In the genomic region with DNA sequence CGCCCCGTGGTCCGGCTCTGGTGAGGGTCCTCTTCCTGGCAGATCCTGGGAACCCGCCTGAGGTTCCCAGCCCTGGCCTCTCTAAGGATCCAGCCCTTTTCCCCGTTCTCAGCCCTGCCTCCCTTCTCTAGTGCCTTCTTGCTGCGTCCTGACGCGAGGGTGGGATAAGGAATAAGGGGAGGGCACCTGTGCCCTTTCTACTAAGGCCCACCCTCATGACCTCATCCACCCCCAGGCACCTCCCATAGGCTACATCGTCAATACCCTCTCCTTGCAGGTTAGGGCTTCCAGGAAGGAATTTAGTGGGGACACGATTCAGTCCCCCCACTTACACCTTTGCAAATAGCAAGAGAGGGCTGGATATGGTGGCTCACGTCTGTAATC, we compare ENCODE assay signal across 16 cellular contexts. TPM values are rescaled to one million over a fixed set of nuclear protein-coding genes. Genes with fewer than 3 reads are reported as not detected.
DNase-seq lines count a peak whose midpoint lies in the region; ATAC-seq, FAIRE-seq and TF ChIP-seq lines count a peak whose summit lies in the region.
"Had no signal": no experiment of that assay in that cellular context is flagged by ENCODE, and none has a peak within 500 bp of the region (broad histone marks: within the 10 kb centered on the region; RNA-seq: fewer than 3 reads in every experiment).

No MANE protein-coding gene starts in this region.

- peak overlapping the region; percentile 69 for H3K4me3 Mint-ChIP-seq in activated naive CD4-positive, alpha-beta T cell treated with anti-CD3 and anti-CD28 coated beads for 36 hours
- peak overlapping the region; percentile 21 to 88 (median 76) for H3K4me3 Mint-ChIP-seq in IgD-negative memory B cell
- H3K4me3 Mint-ChIP-seq in stimulated activated effector memory CD8-positive, alpha-beta T cell treated with anti-CD3 and anti-CD28 coated beads, Interleukin-12 subunit alpha, Interleukin-12 subunit beta, amount 100 ng/mL, for 72 hours: peak overlapping the region; percentile 72
- H3K4me3 Mint-ChIP-seq in osteocyte (ENCODE audit: unreplicated experiment): no peak overlapping the region

- H3K36me3 Mint-ChIP-seq in activated naive CD4-positive, alpha-beta T cell treated with anti-CD3 and anti-CD28 coated beads for 36 hours (ENCODE audit: low read depth): no peaks in the 10 kb centered on the region
- H3K36me3 Mint-ChIP-seq in IgD-negative memory B cell (no peaks in the 10 kb centered on the region), osteocyte (ENCODE audit: unreplicated experiment) (no peaks in the 10 kb centered on the region)
- H3K36me3 Mint-ChIP-seq in stimulated activated effector memory CD8-positive, alpha-beta T cell treated with anti-CD3 and anti-CD28 coated beads, Interleukin-12 subunit alpha, Interleukin-12 subunit beta, amount 100 ng/mL, for 72 hours: no peaks in the 10 kb centered on the region

- H3K9ac ChIP-seq in GM12878 (ENCODE audit: control insufficient read depth, insufficient read depth, low read length): no peak overlapping the region

- no peaks in the 10 kb centered on the region for H3K36me3 ChIP-seq in GM12878 (ENCODE audit: control insufficient read depth in 2 of 2, insufficient read depth in 2 of 2, low read length in 1 of 2)
- H3K36me3 ChIP-seq: MG63, upper lobe of left lung, WERI-Rb-1 had no signal

- H3K27me3 ChIP-seq in GM12878 (replicated peaks in 1 of 2; ENCODE audit: control insufficient read depth in 2 of 2, insufficient read depth in 2 of 2, low read length in 1 of 2): no peaks in the 10 kb centered on the region; a peak in 1 of 4 replicates
- H3K27me3 ChIP-seq: MG63, upper lobe of left lung had no signal

- in situ Hi-C loops in GM12878 (cut with MboI): no loop called here

- intact Hi-C loops in activated naive CD4-positive, alpha-beta T cell treated with anti-CD3 and anti-CD28 coated beads for 36 hours (cut with micrococcal nuclease): loop anchor here (1.0 to 5.0 kb wide), 5 partner anchors 27 to 218 kb away; a partner anchor contains a TSS
- intact Hi-C loops in GM12878 (cut with micrococcal nuclease; ENCODE audit: unreplicated experiment): no loop called here

- CTCF ChIA-PET in activated naive CD4-positive, alpha-beta T cell treated with anti-CD3 and anti-CD28 coated beads for 36 hours (lab: Charles Lee): interaction anchor here (1.6 kb wide), 1 partner anchor 25 kb away, joined by 9 read pairs; no protein-coding TSS in a partner anchor
- CTCF ChIA-PET in GM12878 (lab: Yijun Ruan, JAX): interaction anchor here (1.1 to 3.5 kb wide), 4 partner anchors 15 to 29 kb away, joined by 3 to 16 read pairs (median 10); no protein-coding TSS in a partner anchor

- peak overlapping the region; percentile 62 for H3K27ac Mint-ChIP-seq in activated naive CD4-positive, alpha-beta T cell treated with anti-CD3 and anti-CD28 coated beads for 36 hours
- H3K27ac Mint-ChIP-seq in IgD-negative memory B cell (peak overlapping the region; percentile 82 to 91 (median 91)), osteocyte (ENCODE audit: unreplicated experiment) (no peak overlapping the region)
- H3K27ac Mint-ChIP-seq in stimulated activated effector memory CD8-positive, alpha-beta T cell treated with anti-CD3 and anti-CD28 coated beads, Interleukin-12 subunit alpha, Interleukin-12 subunit beta, amount 100 ng/mL, for 72 hours: peak overlapping the region; percentile 89

- RAD21 ChIA-PET in GM12878 (lab: Charles Lee; ENCODE audit: unreplicated experiment): interaction anchor here (1.1 to 1.5 kb wide), 2 partner anchors 25 to 65 kb away, joined by 4 to 6 read pairs; no protein-coding TSS in a partner anchor

- H3K9me3 Mint-ChIP-seq in activated naive CD4-positive, alpha-beta T cell treated with anti-CD3 and anti-CD28 coated beads for 36 hours: no peaks in the 10 kb centered on the region
- H3K9me3 Mint-ChIP-seq in IgD-negative memory B cell: no peaks in the 10 kb centered on the region
- no peaks in the 10 kb centered on the region for H3K9me3 Mint-ChIP-seq in stimulated activated effector memory CD8-positive, alpha-beta T cell treated with anti-CD3 and anti-CD28 coated beads, Interleukin-12 subunit alpha, Interleukin-12 subunit beta, amount 100 ng/mL, for 72 hours
- no peaks in the 10 kb centered on the region for H3K9me3 Mint-ChIP-seq in osteocyte (ENCODE audit: unreplicated experiment)

- peaks cover 18% of the 10 kb centered on the region for H3K4me1 Mint-ChIP-seq in activated naive CD4-positive, alpha-beta T cell treated with anti-CD3 and anti-CD28 coated beads for 36 hours (ENCODE audit: low read depth)
- H3K4me1 Mint-ChIP-seq in IgD-negative memory B cell (peaks cover 9 to 18% (median 10%) of the 10 kb centered on the region in 3 donors), osteocyte (ENCODE audit: unreplicated experiment) (peaks cover 2% of the 10 kb centered on the region)
- peaks cover 31% of the 10 kb centered on the region for H3K4me1 Mint-ChIP-seq in stimulated activated effector memory CD8-positive, alpha-beta T cell treated with anti-CD3 and anti-CD28 coated beads, Interleukin-12 subunit alpha, Interleukin-12 subunit beta, amount 100 ng/mL, for 72 hours

- no peaks in the 10 kb centered on the region for H4K20me1 ChIP-seq in GM12878 (ENCODE audit: control insufficient read depth, insufficient read depth)

- POLR2A ChIA-PET in GM12878 (lab: Charles Lee): no interaction called here

- peaks cover 9% of the 10 kb centered on the region for H3K27me3 Mint-ChIP-seq in activated naive CD4-positive, alpha-beta T cell treated with anti-CD3 and anti-CD28 coated beads for 36 hours (ENCODE audit: low read depth)
- peaks cover 19% of the 10 kb centered on the region for H3K27me3 Mint-ChIP-seq in IgD-negative memory B cell
- H3K27me3 Mint-ChIP-seq in osteocyte (ENCODE audit: unreplicated experiment): peaks cover 17% of the 10 kb centered on the region

- no peaks in the 10 kb centered on the region for H3K9me3 ChIP-seq in GM12878 (replicated peaks; ENCODE audit: control insufficient read depth, insufficient read depth, low read length)
- H3K9me3 ChIP-seq: MG63, upper lobe of left lung had no signal

- H3K27ac ChIP-seq in GM12878 (ENCODE audit: control insufficient read depth, insufficient read depth): no peak overlapping the region
- H3K27ac ChIP-seq: upper lobe of left lung, WERI-Rb-1 had no signal

- WGBS in GM12878 (ENCODE audit: insufficient coverage, insufficient replicate concordance, low lambda C conversion rate, missing lambda C conversion rate): 38% methylated on average over 11 of the region's 11 CpGs

- H3K79me2 ChIP-seq in GM12878 (ENCODE audit: control insufficient read depth, insufficient read depth, low read length): no peaks in the 10 kb centered on the region

- no peak for TF ChIP-seq EP300 in GM12878 (IDR thresholded peaks at IDR 0.05; ENCODE audit: borderline replicate concordance in 1 of 2, control insufficient read depth in 1 of 2, low read depth in 2 of 2, low read length in 2 of 2)

- SMC1A ChIA-PET in GM12878 (lab: Charles Lee; ENCODE audit: uncharacterized antibody, unreplicated experiment): interaction anchor here (1.6 kb wide), 1 partner anchor 11 kb away, joined by 3 read pairs; no protein-coding TSS in a partner anchor

- ATAC-seq in GM12878 (peak; percentile 10), omental fat pad (ENCODE audit: low FRiP score) (no peak)
- no peak for ATAC-seq in stimulated activated effector memory CD8-positive, alpha-beta T cell treated with anti-CD3 and anti-CD28 coated beads, Interleukin-12 subunit alpha, Interleukin-12 subunit beta, amount 100 ng/mL, for 72 hours

- H3K4me3 ChIP-seq in GM12878: peak overlapping the region; percentile 48; the same call in 1 of the 2 replicates
- H3K4me3 ChIP-seq: MG63 had no signal

- TF ChIP-seq CTCF in GM12878 (IDR thresholded peaks at IDR 0.05 in 2 of 3, conservative IDR thresholded peaks at IDR 0.05 in 1 of 3; ENCODE audit: control insufficient read depth in 2 of 3, extremely low read depth in 1 of 3, insufficient read depth in 1 of 3, low read depth in 3 of 3, low read length in 3 of 3) (no peak), osteocyte (IDR thresholded peaks at IDR 0.05) (no peak), omental fat pad (IDR thresholded peaks at IDR 0.05) (no peak)

- BruUV-seq in GM12878 (replicated peaks; lab: Mats Ljungman, UMichigan): no TSS peak

- DNase-seq in activated naive CD4-positive, alpha-beta T cell treated with anti-CD3 and anti-CD28 coated beads for 36 hours: no peak
- no peak for DNase-seq in activated naive CD4-positive, alpha-beta T cell (lab: John Stamatoyannopoulos, UW)
- DNase-seq in GM12878 (ENCODE audit: low read depth, low spot score): no peak
- DNase-seq in stimulated activated effector memory CD8-positive, alpha-beta T cell treated with anti-CD3 and anti-CD28 coated beads, Interleukin-12 subunit alpha, Interleukin-12 subunit beta, amount 100 ng/mL, for 72 hours (ENCODE audit: low spot score in 2 of 2): no peak
- DNase-seq in osteocyte (ENCODE audit: extremely low spot score, unreplicated experiment): no peak
- no peak for DNase-seq in NCI-H1694 (lab: John Stamatoyannopoulos, UW)
- no peak for DNase-seq in omental fat pad (ENCODE audit: low spot score)
- DNase-seq: DND-41, foreskin melanocyte, GOT3, MG63, NCI-H2171, WERI-Rb-1 had no signal

- H2AFZ ChIP-seq in GM12878 (ENCODE audit: control insufficient read depth, low read depth, low read length): peak overlapping the region; percentile 52; the same call in 1 of the 2 replicates

- H3K4me2 ChIP-seq in GM12878 (ENCODE audit: control insufficient read depth, insufficient read depth): peak overlapping the region; percentile 100

- no peak for TF ChIP-seq POLR2A in GM12878 (IDR thresholded peaks at IDR 0.05; ENCODE audit: low read depth, low read length)

- no peak for TF ChIP-seq RAD21 in GM12878 (IDR thresholded peaks at IDR 0.05; ENCODE audit: insufficient read depth, low read depth, low read length)

- peaks cover 24% of the 10 kb centered on the region for H3K4me1 ChIP-seq in GM12878 (ENCODE audit: control insufficient read depth, insufficient read depth, low read length)

- FAIRE-seq in GM12878 (lab: Jason Lieb, UNC): no peak

RNA-seq across cellular contexts. Expression of a gene that starts 10.7 kb away (rescaled TPM):
- under 1 TPM in 1 of 2 experiments, not detected in 1; 0.10 TPM for total RNA-seq in activated naive CD4-positive, alpha-beta T cell treated with anti-CD3 and anti-CD28 coated beads for 36 hours
- 0.90 TPM for polyA plus RNA-seq in IgD-negative memory B cell
- total RNA-seq in GM12878 (2013; cell fraction: nucleolus; rRNA removed): 0.32 and 0.58 TPM in 2 replicates
- 0.11 and 0.28 TPM in 2 replicates for total RNA-seq in GM12878 (2014; rRNA removed)
- total RNA-seq in GM12878 (2014; rRNA removed; fragmentation: Illumina TruSeq; extraction: Trizol): 0.09 TPM in 2 replicates
- 0.21 and 0.32 TPM in 2 replicates for total RNA-seq in GM12878 (2021)
- 0.37 TPM for polyA plus RNA-seq in GM12878 (2011; ENCODE audit: low read depth)
- polyA plus RNA-seq in GM12878 (2011; rRNA removed): 0.06 and 0.12 TPM in 2 replicates
- 0.15 and 0.30 TPM in 2 replicates for polyA plus RNA-seq in GM12878 (2011; cell fraction: cytosol; rRNA removed)
- polyA plus RNA-seq in GM12878 (2011; cell fraction: nucleus; rRNA removed): 1.1 and 1.4 TPM in 2 replicates
- polyA plus RNA-seq in GM12878 (2012): 0.85 and 1.1 TPM in 2 replicates
- polyA plus RNA-seq in GM12878 (2014; fragmentation: Illumina TruSeq; extraction: Trizol): not detected in 2 replicates
- polyA plus RNA-seq in GM12878 (2014; fragmentation: Nextera tagmentation; extraction: Ambion mirVana): not detected
- 0.16 and 0.20 TPM in 2 replicates for polyA plus RNA-seq in GM12878 (2014; rRNA removed)
- under 1 TPM; 0.08 to 0.13 TPM for polyA plus RNA-seq in GM12878 (2016; fragmentation: Nextera tagmentation; extraction: Ambion mirVana)
- polyA minus RNA-seq in GM12878 (2011; rRNA and poly(A)+ RNA removed): 0.15 and 0.22 TPM in 2 replicates
- polyA minus RNA-seq in GM12878 (2011; cell fraction: cytosol; rRNA and poly(A)+ RNA removed): not detected in 2 replicates
- polyA minus RNA-seq in GM12878 (2011; cell fraction: nucleus; rRNA and poly(A)+ RNA removed): 0.12 and 0.19 TPM in 2 replicates
- total RNA-seq in osteocyte: 11.4 and 11.5 TPM in 2 replicates
- 10 to 100 TPM in 1 of 4 donors, 1 to 10 TPM in 3; 4.4 to 12.8 (median 7.5) TPM for total RNA-seq in omental fat pad

RNA-seq across cellular contexts. Expression of a gene that starts 14.4 kb away (rescaled TPM):
- 1 to 10 TPM; 8.7 to 9.4 TPM for total RNA-seq in activated naive CD4-positive, alpha-beta T cell treated with anti-CD3 and anti-CD28 coated beads for 36 hours
- polyA plus RNA-seq in IgD-negative memory B cell (42.0 TPM), GM12878 (2011; rRNA removed) (6.5 and 17.5 TPM in 2 replicates), GM12878 (2014; fragmentation: Illumina TruSeq; extraction: Trizol) (0.92 and 6.0 TPM in 2 replicates), GM12878 (2014; fragmentation: Nextera tagmentation; extraction: Ambion mirVana) (under 1 TPM; 0.10 to 0.47 TPM), GM12878 (2014; rRNA removed) (25.4 and 28.5 TPM in 2 replicates), GM12878 (2016; fragmentation: Nextera tagmentation; extraction: Ambion mirVana) (10 to 100 TPM; 19.5 to 23.7 TPM)
- total RNA-seq in GM12878 (2013; cell fraction: nucleolus; rRNA removed): 16.2 and 18.7 TPM in 2 replicates
- total RNA-seq in GM12878 (2014; rRNA removed) (16.2 and 18.9 TPM in 2 replicates), GM12878 (2014; rRNA removed; fragmentation: Illumina TruSeq; extraction: Trizol) (6.8 and 7.1 TPM in 2 replicates), GM12878 (2021) (22.5 TPM in 2 replicates), osteocyte (34.4 and 36.4 TPM in 2 replicates), omental fat pad (100 to 1,000 TPM; 391 to 854 (median 473) TPM)
- polyA plus RNA-seq in GM12878 (2011; ENCODE audit: low read depth): 3.2 TPM
- polyA plus RNA-seq in GM12878 (2011; cell fraction: cytosol; rRNA removed): 26.4 and 33.7 TPM in 2 replicates
- 27.6 and 27.8 TPM in 2 replicates for polyA plus RNA-seq in GM12878 (2011; cell fraction: nucleus; rRNA removed)
- 13.6 and 14.9 TPM in 2 replicates for polyA plus RNA-seq in GM12878 (2012)
- polyA minus RNA-seq in GM12878 (2011; rRNA and poly(A)+ RNA removed): 11.4 and 17.3 TPM in 2 replicates
- polyA minus RNA-seq in GM12878 (2011; cell fraction: cytosol; rRNA and poly(A)+ RNA removed): 7.8 and 9.6 TPM in 2 replicates
- polyA minus RNA-seq in GM12878 (2011; cell fraction: nucleus; rRNA and poly(A)+ RNA removed): 7.3 and 8.8 TPM in 2 replicates

RNA-seq across cellular contexts. Expression of a gene that starts 38.9 kb away (rescaled TPM):
- total RNA-seq in activated naive CD4-positive, alpha-beta T cell treated with anti-CD3 and anti-CD28 coated beads for 36 hours: under 1 TPM; 0.25 to 0.52 TPM
- polyA plus RNA-seq in IgD-negative memory B cell (not detected), GM12878 (2011; rRNA removed) (0.06 and 0.11 TPM in 2 replicates), GM12878 (2014; fragmentation: Illumina TruSeq; extraction: Trizol) (not detected in 2 replicates), GM12878 (2014; fragmentation: Nextera tagmentation; extraction: Ambion mirVana) (not detected), GM12878 (2014; rRNA removed) (0.27 TPM in 1 of 2 replicates, not detected in the other), GM12878 (2016; fragmentation: Nextera tagmentation; extraction: Ambion mirVana) (under 1 TPM in 1 of 2 experiments, not detected in 1; 0.19 TPM)
- total RNA-seq in GM12878 (2013; cell fraction: nucleolus; rRNA removed): not detected in 2 replicates
- total RNA-seq in GM12878 (2014; rRNA removed) (0.06 and 0.16 TPM in 2 replicates), GM12878 (2014; rRNA removed; fragmentation: Illumina TruSeq; extraction: Trizol) (not detected in 2 replicates), GM12878 (2021) (0.46 and 0.64 TPM in 2 replicates), osteocyte (6.9 and 8.4 TPM in 2 replicates), omental fat pad (100 to 1,000 TPM in 3 of 4 donors, 10 to 100 TPM in 1; 50.6 to 274 (median 145) TPM)
- polyA plus RNA-seq in GM12878 (2011; ENCODE audit: low read depth): not detected
- 0.20 and 0.30 TPM in 2 replicates for polyA plus RNA-seq in GM12878 (2011; cell fraction: cytosol; rRNA removed)
- polyA plus RNA-seq in GM12878 (2011; cell fraction: nucleus; rRNA removed): 0.41 and 0.51 TPM in 2 replicates
- 0.16 and 0.39 TPM in 2 replicates for polyA plus RNA-seq in GM12878 (2012)
- 0.36 TPM in 1 of 2 replicates, not detected in the other for polyA minus RNA-seq in GM12878 (2011; rRNA and poly(A)+ RNA removed)
- 0.94 and 1.2 TPM in 2 replicates for polyA minus RNA-seq in GM12878 (2011; cell fraction: cytosol; rRNA and poly(A)+ RNA removed)
- 0.96 TPM in 1 of 2 replicates, not detected in the other for polyA minus RNA-seq in GM12878 (2011; cell fraction: nucleus; rRNA and poly(A)+ RNA removed)

RNA-seq across cellular contexts. Expression of a gene that starts 41.1 kb away (rescaled TPM):
- 1 to 10 TPM in 1 of 2 experiments, under 1 TPM in 1; 0.83 to 1.0 TPM for total RNA-seq in activated naive CD4-positive, alpha-beta T cell treated with anti-CD3 and anti-CD28 coated beads for 36 hours
- polyA plus RNA-seq in IgD-negative memory B cell (68.0 TPM), GM12878 (2011; rRNA removed) (1.3 TPM in 2 replicates), GM12878 (2014; fragmentation: Illumina TruSeq; extraction: Trizol) (0.16 TPM in 1 of 2 replicates, not detected in the other), GM12878 (2014; fragmentation: Nextera tagmentation; extraction: Ambion mirVana) (under 1 TPM in 1 of 2 experiments, not detected in 1; 0.11 TPM), GM12878 (2014; rRNA removed) (0.06 and 0.35 TPM in 2 replicates), GM12878 (2016; fragmentation: Nextera tagmentation; extraction: Ambion mirVana) (1 to 10 TPM in 1 of 2 experiments, under 1 TPM in 1; 0.39 to 1.1 TPM)
- 1.1 and 1.3 TPM in 2 replicates for total RNA-seq in GM12878 (2013; cell fraction: nucleolus; rRNA removed)
- total RNA-seq in GM12878 (2014; rRNA removed) (0.06 TPM in 1 of 2 replicates, not detected in the other), GM12878 (2014; rRNA removed; fragmentation: Illumina TruSeq; extraction: Trizol) (0.18 and 0.28 TPM in 2 replicates), GM12878 (2021) (0.21 and 0.51 TPM in 2 replicates), osteocyte (not detected in 2 replicates), omental fat pad (10 to 100 TPM in 1 of 4 donors, 1 to 10 TPM in 3; 3.5 to 10.2 (median 5.0) TPM)
- 0.14 TPM for polyA plus RNA-seq in GM12878 (2011; ENCODE audit: low read depth)
- polyA plus RNA-seq in GM12878 (2011; cell fraction: cytosol; rRNA removed): 2.2 TPM in 2 replicates
- polyA plus RNA-seq in GM12878 (2011; cell fraction: nucleus; rRNA removed): 2.0 and 2.8 TPM in 2 replicates
- polyA plus RNA-seq in GM12878 (2012): 0.37 and 0.56 TPM in 2 replicates
- polyA minus RNA-seq in GM12878 (2011; rRNA and poly(A)+ RNA removed): 1.2 and 1.7 TPM in 2 replicates
- 0.67 TPM in 1 of 2 replicates, not detected in the other for polyA minus RNA-seq in GM12878 (2011; cell fraction: cytosol; rRNA and poly(A)+ RNA removed)
- 0.19 and 1.1 TPM in 2 replicates for polyA minus RNA-seq in GM12878 (2011; cell fraction: nucleus; rRNA and poly(A)+ RNA removed)
- total RNA-seq: SK-MEL-5 had no signal

RNA-seq across cellular contexts. Expression of a gene that starts 46.7 kb away (rescaled TPM):
- total RNA-seq in activated naive CD4-positive, alpha-beta T cell treated with anti-CD3 and anti-CD28 coated beads for 36 hours: not detected
- polyA plus RNA-seq in IgD-negative memory B cell: not detected
- not detected in 2 replicates for total RNA-seq in GM12878 (2013; cell fraction: nucleolus; rRNA removed)
- total RNA-seq in GM12878 (2014; rRNA removed): not detected in 2 replicates
- total RNA-seq in GM12878 (2014; rRNA removed; fragmentation: Illumina TruSeq; extraction: Trizol): not detected in 2 replicates
- total RNA-seq in GM12878 (2021): not detected in 2 replicates
- not detected for polyA plus RNA-seq in GM12878 (2011; ENCODE audit: low read depth)
- not detected in 2 replicates for polyA plus RNA-seq in GM12878 (2011; rRNA removed)
- not detected in 2 replicates for polyA plus RNA-seq in GM12878 (2011; cell fraction: cytosol; rRNA removed)
- not detected in 2 replicates for polyA plus RNA-seq in GM12878 (2011; cell fraction: nucleus; rRNA removed)
- polyA plus RNA-seq in GM12878 (2012): not detected in 2 replicates
- polyA plus RNA-seq in GM12878 (2014; fragmentation: Illumina TruSeq; extraction: Trizol): not detected in 2 replicates
- not detected for polyA plus RNA-seq in GM12878 (2014; fragmentation: Nextera tagmentation; extraction: Ambion mirVana)
- not detected in 2 replicates for polyA plus RNA-seq in GM12878 (2014; rRNA removed)
- not detected for polyA plus RNA-seq in GM12878 (2016; fragmentation: Nextera tagmentation; extraction: Ambion mirVana)
- polyA minus RNA-seq in GM12878 (2011; rRNA and poly(A)+ RNA removed): not detected in 2 replicates
- not detected in 2 replicates for polyA minus RNA-seq in GM12878 (2011; cell fraction: cytosol; rRNA and poly(A)+ RNA removed)
- polyA minus RNA-seq in GM12878 (2011; cell fraction: nucleus; rRNA and poly(A)+ RNA removed): not detected in 2 replicates
- not detected in 2 replicates for total RNA-seq in osteocyte
- 10 to 100 TPM in 2 of 4 donors, 1 to 10 TPM in 2; 5.0 to 24.1 (median 9.0) TPM for total RNA-seq in omental fat pad
- total RNA-seq: SK-MEL-5 had no signal

Comparison
In these comparisons a context has a peak if more than half of its experiments do, and no peak if none do; other contexts are left out.
1. RNA of a gene that starts 14.4 kb away (total RNA-seq): 391 to 854 TPM in omental fat pad; 34.4 to 36.4 TPM in osteocyte, 6.8 to 22.5 TPM in GM12878 and 8.7 to 9.4 TPM in activated naive CD4-positive, alpha-beta T cell treated with anti-CD3 and anti-CD28 coated beads for 36 hours; every median in the first group is over 10 times any median in the second.